In genomic region chr6:12467706-12468670, GRCh38 we compare ENCODE assay signal across 17 cellular contexts.
DNase-seq lines count a peak whose midpoint lies in the region; ATAC-seq, FAIRE-seq and TF ChIP-seq lines count a peak whose summit lies in the region.
"Had no signal": no experiment of that assay in that cellular context is flagged by ENCODE, and none has a peak within 500 bp of the region (broad histone marks: within the 10 kb centered on the region; RNA-seq: fewer than 3 reads in every experiment).

No MANE protein-coding gene starts in this region.

- H3K9ac ChIP-seq in adipocyte (ENCODE audit: low read length) = no peak overlapping the region

- POLR2A ChIA-PET in GM10248 (lab: Yijun Ruan, JAX) = no interaction called here

- DNase-seq in GM18507 (ENCODE audit: extremely low spot score, insufficient read length, low read depth) (no peak), adipocyte (ENCODE audit: low read depth) (peak; percentile 79), fibroblast of villous mesenchyme (ENCODE audit: low read depth) (peak; percentile 59), sciatic nerve (ENCODE audit: low spot score) (no peak), NCI-H2171 (lab: John Stamatoyannopoulos, UW) (no peak), GM10248 (ENCODE audit: extremely low spot score) (no peak)
- no peak for DNase-seq in activated CD8-positive, alpha-beta memory T cell treated with anti-CD3 and anti-CD28 coated beads, Interleukin-2, amount 50 U/mL, for 4 hours
- DNase-seq: activated CD4-positive, alpha-beta T cell treated with anti-CD3 and anti-CD28 coated beads, Interleukin-2, amount 50 U/mL, for 4 hours; activated T-cell treated with anti-CD3 and anti-CD28 coated beads, Interleukin-2, amount 50 U/mL, for 4 hours; CD4-positive, alpha-beta T cell; DND-41; mesendoderm; NCI-H1048; PC-3; retina had no signal

- peak; percentile 87 for ATAC-seq in sciatic nerve
- ATAC-seq: activated naive CD4-positive, alpha-beta T cell treated with anti-CD3 and anti-CD28 coated beads, Interleukin-2, amount 50 U/mL, for 72 hours; activated T-cell treated with anti-CD3 and anti-CD28 coated beads, Interleukin-2, amount 50 U/mL, for 4 hours; PC-3 had no signal

- peak; percentile 75 for FAIRE-seq in GM18507 (lab: Jason Lieb, UNC)

- peaks cover 20% of the 10 kb centered on the region for H3K4me1 ChIP-seq in adipocyte (ENCODE audit: control insufficient read depth, insufficient read depth, low read length)

- intact Hi-C loops in sciatic nerve (cut with DNase I) = no loop called here

- TF ChIP-seq CTCF in fibroblast of villous mesenchyme (IDR thresholded peaks at IDR 0.05; ENCODE audit: insufficient read depth, low read depth, low read length) = no peak
- TF ChIP-seq CTCF in GM10248 (IDR thresholded peaks at IDR 0.05; ENCODE audit: control extremely low read depth, extremely low read depth, low read depth, missing control alignments) = no peak

- H3K9me3 ChIP-seq in adipocyte (ENCODE audit: control insufficient read depth, low read length) = peaks cover 3% of the 10 kb centered on the region

- no peaks in the 10 kb centered on the region for H3K36me3 ChIP-seq in adipocyte (ENCODE audit: control insufficient read depth, insufficient read depth, low read length, severe bottlenecking)

- H3K4me3 ChIP-seq in adipocyte (ENCODE audit: low read length) = no peak overlapping the region
- H3K4me3 ChIP-seq in fibroblast of villous mesenchyme (ENCODE audit: low read depth, low read length) = no peak overlapping the region
- H3K4me3 ChIP-seq: SK-N-MC had no signal

- CTCF ChIA-PET in GM10248 (lab: Yijun Ruan, JAX) = interaction anchor here (1.4 kb wide), 1 partner anchor 15 kb away, joined by 5 read pairs; no protein-coding TSS in a partner anchor

- no peaks in the 10 kb centered on the region for H3K27me3 ChIP-seq in adipocyte (replicated peaks; ENCODE audit: control insufficient read depth, insufficient read depth, low read length)

Comparison
In these comparisons a context has a peak if more than half of its experiments do, and no peak if none do; other contexts are left out.
1. DNase-seq: peak in adipocyte (single experiment) and fibroblast of villous mesenchyme (single experiment); none in GM18507 (single experiment), sciatic nerve (single experiment), NCI-H2171 (single experiment), activated CD8-positive, alpha-beta memory T cell treated with anti-CD3 and anti-CD28 coated beads, Interleukin-2, amount 50 U/mL, for 4 hours (single experiment) and GM10248 (single experiment).